In the genomic region with DNA sequence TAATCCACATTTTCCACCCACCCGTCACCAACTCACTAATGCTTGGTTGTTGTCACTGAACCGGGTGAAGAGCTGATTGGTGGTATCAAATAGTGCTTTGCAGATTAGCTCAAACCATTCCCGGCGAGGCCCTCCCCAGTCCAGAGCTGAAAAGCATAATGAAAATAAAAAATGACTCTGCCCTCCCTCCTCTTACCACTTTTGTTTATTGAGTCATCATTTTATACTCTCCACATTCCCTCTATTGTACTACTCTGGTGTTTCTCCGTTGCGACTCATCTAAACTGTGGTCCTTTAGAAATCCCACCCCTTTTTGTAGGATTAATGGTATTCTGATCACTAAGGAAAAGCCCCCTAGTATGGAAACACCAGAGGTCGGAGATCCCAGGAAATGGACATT, we compare ENCODE assay signal across 1 cellular context.
TF ChIP-seq lines count a peak whose summit lies in the region.

No MANE protein-coding gene starts in this region.

TF ChIP-seq in SK-N-SH, 30 proteins besides CTCF, POLR2A, EP300 and RAD21 (continued from another document):
- TF ChIP-seq, protein P1, sequence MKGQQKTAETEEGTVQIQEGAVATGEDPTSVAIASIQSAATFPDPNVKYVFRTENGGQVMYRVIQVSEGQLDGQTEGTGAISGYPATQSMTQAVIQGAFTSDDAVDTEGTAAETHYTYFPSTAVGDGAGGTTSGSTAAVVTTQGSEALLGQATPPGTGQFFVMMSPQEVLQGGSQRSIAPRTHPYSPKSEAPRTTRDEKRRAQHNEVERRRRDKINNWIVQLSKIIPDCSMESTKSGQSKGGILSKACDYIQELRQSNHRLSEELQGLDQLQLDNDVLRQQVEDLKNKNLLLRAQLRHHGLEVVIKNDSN (IDR thresholded peaks at IDR 0.05; ENCODE audit: borderline replicate concordance, low read depth) = no peak
- TF ChIP-seq GATA2 (CRISPR knock-in tag; IDR thresholded peaks at IDR 0.05) = no peak
- TF ChIP-seq NFIC (IDR thresholded peaks at IDR 0.05; ENCODE audit: borderline replicate concordance) = no peak
- TF ChIP-seq SIN3A (IDR thresholded peaks at IDR 0.05; ENCODE audit: borderline replicate concordance, low read depth, low read length) = no peak
- TF ChIP-seq RXRA (IDR thresholded peaks at IDR 0.05; ENCODE audit: borderline replicate concordance, low read depth) = no peak; the same call in 1 of the 2 replicates
- TF ChIP-seq MEF2A (IDR thresholded peaks at IDR 0.05; ENCODE audit: borderline replicate concordance, low read depth) = no peak
- no peak for TF ChIP-seq TAF1 (IDR thresholded peaks at IDR 0.05; ENCODE audit: borderline replicate concordance, low read depth, low read length)
- TF ChIP-seq, protein P2, sequence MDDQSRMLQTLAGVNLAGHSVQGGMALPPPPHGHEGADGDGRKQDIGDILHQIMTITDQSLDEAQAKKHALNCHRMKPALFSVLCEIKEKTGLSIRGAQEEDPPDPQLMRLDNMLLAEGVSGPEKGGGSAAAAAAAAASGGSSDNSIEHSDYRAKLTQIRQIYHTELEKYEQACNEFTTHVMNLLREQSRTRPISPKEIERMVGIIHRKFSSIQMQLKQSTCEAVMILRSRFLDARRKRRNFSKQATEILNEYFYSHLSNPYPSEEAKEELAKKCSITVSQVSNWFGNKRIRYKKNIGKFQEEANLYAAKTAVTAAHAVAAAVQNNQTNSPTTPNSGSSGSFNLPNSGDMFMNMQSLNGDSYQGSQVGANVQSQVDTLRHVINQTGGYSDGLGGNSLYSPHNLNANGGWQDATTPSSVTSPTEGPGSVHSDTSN (IDR thresholded peaks at IDR 0.05) = peak; percentile 42; the same call in 1 of the 2 replicates
